In genomic region chr2:181041661-181042060, GRCh38 we compare ENCODE assay signal across 23 cellular contexts.
DNase-seq lines count a peak whose midpoint lies in the region; FAIRE-seq and TF ChIP-seq lines count a peak whose summit lies in the region.
"Had no signal": no experiment of that assay in that cellular context is flagged by ENCODE, and none has a peak within 500 bp of the region (broad histone marks: within the 10 kb centered on the region; RNA-seq: fewer than 3 reads in every experiment).

No MANE protein-coding gene starts in this region.

- no peaks in the 10 kb centered on the region for H3K27me3 Mint-ChIP-seq in T-helper 2 cell treated with Interferon-gamma antibody and Interleukin-4, amounts not matched to agents 5 μg/mL and 100 μg/mL, for 36 hours (ENCODE audit: low read depth)
- H3K27me3 Mint-ChIP-seq: B cell; natural killer cell treated with Interleukin-12 subunit alpha and Interleukin-12 subunit beta and Interleukin-15 and Interleukin-18, amount 100 ng/mL, for 72 hours had no signal

- no peaks in the 10 kb centered on the region for H3K9me3 Mint-ChIP-seq in T-helper 2 cell treated with Interferon-gamma antibody and Interleukin-4, amounts not matched to agents 5 μg/mL and 100 μg/mL, for 36 hours
- H3K9me3 Mint-ChIP-seq: natural killer cell treated with Interleukin-12 subunit alpha and Interleukin-12 subunit beta and Interleukin-15 and Interleukin-18, amount 100 ng/mL, for 72 hours had no signal

- H3K36me3 ChIP-seq in mesenchymal stem cell (ENCODE audit: control insufficient read depth in 1 of 2, insufficient read depth in 2 of 2, low read depth in 1 of 2, low read length in 2 of 2): peaks cover 0 to 5% of the 10 kb centered on the region in 2 experiments
- H3K36me3 ChIP-seq: right lobe of liver, upper lobe of left lung had no signal

- peak; percentile 17 for DNase-seq in activated CD4-positive, alpha-beta T cell treated with anti-CD3 and anti-CD28 coated beads for 48 hours
- no peak for DNase-seq in activated CD4-positive, alpha-beta T cell treated with anti-CD3 and anti-CD28 coated beads, Interleukin-2, amount 50 U/mL, for 1 hour
- DNase-seq in H54 (ENCODE audit: insufficient read length, low spot score) (no peak), M059J (ENCODE audit: low read depth) (peak; percentile 35), mesenchymal stem cell (peak; percentile 4), Ammon's horn (ENCODE audit: low spot score) (no peak), amygdala (lab: John Stamatoyannopoulos, UW) (no peak)
- no peak for DNase-seq in T-helper 2 cell treated with Interferon-gamma antibody and Interleukin-4, amounts not matched to agents 5 μg/mL and 100 μg/mL, for 36 hours (ENCODE audit: low spot score)
- DNase-seq: 8988T; activated effector memory CD4-positive, alpha-beta T cell treated with anti-CD3 and anti-CD28 coated beads, Interleukin-2, amount 50 U/mL, for 16 hours; amniotic stem cell; NCI-H1092 treated with DMSO at 0.1 percent for 48 hours; NCI-H2029; NCI-H446; OCI-M1; right lobe of liver; upper lobe of left lung had no signal

- H2BK15ac ChIP-seq in mesenchymal stem cell (ENCODE audit: low read depth, poor library complexity, severe bottlenecking): no peak overlapping the region

- no peak overlapping the region for H3K14ac ChIP-seq in mesenchymal stem cell (ENCODE audit: low read length in 2 of 2)

- no peaks in the 10 kb centered on the region for H3K9me3 ChIP-seq in mesenchymal stem cell (ENCODE audit: control insufficient read depth, low read length)
- H3K9me3 ChIP-seq: right lobe of liver, upper lobe of left lung had no signal

- no peak overlapping the region for H3K4me3 ChIP-seq in mesenchymal stem cell (ENCODE audit: insufficient read depth in 1 of 2, low read depth in 1 of 2, low read length in 2 of 2)
- H3K4me3 ChIP-seq: right lobe of liver, upper lobe of left lung had no signal

- H2BK120ac ChIP-seq in mesenchymal stem cell (ENCODE audit: low read depth, low read length): no peak overlapping the region

- TF ChIP-seq POLR2A in H54 (IDR thresholded peaks at IDR 0.05; ENCODE audit: low read depth, low read length): no peak

- no peak overlapping the region for H3K4me2 ChIP-seq in mesenchymal stem cell (ENCODE audit: low read length, poor library complexity, severe bottlenecking)

- H3K36me3 Mint-ChIP-seq in T-helper 2 cell treated with Interferon-gamma antibody and Interleukin-4, amounts not matched to agents 5 μg/mL and 100 μg/mL, for 36 hours (ENCODE audit: low read depth): no peaks in the 10 kb centered on the region
- H3K36me3 Mint-ChIP-seq: natural killer cell treated with Interleukin-12 subunit alpha and Interleukin-12 subunit beta and Interleukin-15 and Interleukin-18, amount 100 ng/mL, for 72 hours had no signal

- H2BK5ac ChIP-seq in mesenchymal stem cell (ENCODE audit: low read depth, low read length, poor library complexity, severe bottlenecking): no peak overlapping the region

- no peak overlapping the region for H3K23ac ChIP-seq in mesenchymal stem cell (ENCODE audit: low read length in 2 of 2)

- H2AK5ac ChIP-seq in mesenchymal stem cell (ENCODE audit: low read length, severe bottlenecking): no peak overlapping the region

- no peak overlapping the region for H3K27ac Mint-ChIP-seq in T-helper 2 cell treated with Interferon-gamma antibody and Interleukin-4, amounts not matched to agents 5 μg/mL and 100 μg/mL, for 36 hours
- H3K27ac Mint-ChIP-seq: B cell had no signal

- H3K4me1 Mint-ChIP-seq in T-helper 2 cell treated with Interferon-gamma antibody and Interleukin-4, amounts not matched to agents 5 μg/mL and 100 μg/mL, for 36 hours (ENCODE audit: low read depth): peaks cover 17% of the 10 kb centered on the region

- no peak overlapping the region for H3K9ac ChIP-seq in mesenchymal stem cell (ENCODE audit: low read length)
- H3K9ac ChIP-seq: parathyroid adenoma had no signal

- H3K4me3 Mint-ChIP-seq in T-helper 2 cell treated with Interferon-gamma antibody and Interleukin-4, amounts not matched to agents 5 μg/mL and 100 μg/mL, for 36 hours: no peak overlapping the region
- H3K4me3 Mint-ChIP-seq: B cell; natural killer cell treated with Interleukin-12 subunit alpha and Interleukin-12 subunit beta and Interleukin-15 and Interleukin-18, amount 100 ng/mL, for 72 hours had no signal

- H3K27ac ChIP-seq in mesenchymal stem cell (ENCODE audit: low read length, poor library complexity, severe bottlenecking): no peak overlapping the region
- H3K27ac ChIP-seq: parathyroid adenoma, right lobe of liver, upper lobe of left lung had no signal

- no peak overlapping the region for H4K8ac ChIP-seq in mesenchymal stem cell (ENCODE audit: low read length)

- no peak overlapping the region for H2BK12ac ChIP-seq in mesenchymal stem cell (ENCODE audit: low read length in 2 of 2)

- peak; percentile 15 for FAIRE-seq in H54 (lab: Jason Lieb, UNC)
- FAIRE-seq: endothelial cell of umbilical vein, H1, HepG2 had no signal

- WGBS in mesenchymal stem cell: 100% methylated on average over 1 of the region's 2 CpGs

- H3K4ac ChIP-seq in mesenchymal stem cell (ENCODE audit: low read depth in 1 of 2, low read length in 2 of 2): no peak overlapping the region

- H4K91ac ChIP-seq in mesenchymal stem cell (ENCODE audit: low read length): no peak overlapping the region

- H2AFZ ChIP-seq in mesenchymal stem cell (ENCODE audit: low read depth, low read length): no peak overlapping the region
- H2AFZ ChIP-seq: parathyroid adenoma had no signal

- H3K18ac ChIP-seq in mesenchymal stem cell (ENCODE audit: low read depth in 1 of 2, low read length in 2 of 2): no peak overlapping the region

- no peaks in the 10 kb centered on the region for H3K27me3 ChIP-seq in mesenchymal stem cell (ENCODE audit: control insufficient read depth in 1 of 2, insufficient read depth in 1 of 2, low read length in 2 of 2)
- H3K27me3 ChIP-seq: right lobe of liver, upper lobe of left lung had no signal

- H3K4me1 ChIP-seq in mesenchymal stem cell (ENCODE audit: control insufficient read depth, insufficient read depth, low read depth, low read length): peaks cover 5% of the 10 kb centered on the region
- H3K4me1 ChIP-seq: right lobe of liver had no signal

- H3K79me1 ChIP-seq in mesenchymal stem cell (replicated peaks; ENCODE audit: low read length, poor library complexity, severe bottlenecking): peaks cover 3% of the 10 kb centered on the region

Comparison
In these comparisons a context has a peak if more than half of its experiments do, and no peak if none do; other contexts are left out.
1. DNase-seq: peak in activated CD4-positive, alpha-beta T cell treated with anti-CD3 and anti-CD28 coated beads for 48 hours (single experiment), M059J (single experiment) and mesenchymal stem cell (single experiment); none in activated CD4-positive, alpha-beta T cell treated with anti-CD3 and anti-CD28 coated beads, Interleukin-2, amount 50 U/mL, for 1 hour (single experiment), H54 (single experiment), Ammon's horn (single experiment), amygdala (0 of 56) and T-helper 2 cell treated with Interferon-gamma antibody and Interleukin-4, amounts not matched to agents 5 μg/mL and 100 μg/mL, for 36 hours (single experiment).